Comparison of ENCODE assay signal across 20 cellular contexts in the genomic region with DNA sequence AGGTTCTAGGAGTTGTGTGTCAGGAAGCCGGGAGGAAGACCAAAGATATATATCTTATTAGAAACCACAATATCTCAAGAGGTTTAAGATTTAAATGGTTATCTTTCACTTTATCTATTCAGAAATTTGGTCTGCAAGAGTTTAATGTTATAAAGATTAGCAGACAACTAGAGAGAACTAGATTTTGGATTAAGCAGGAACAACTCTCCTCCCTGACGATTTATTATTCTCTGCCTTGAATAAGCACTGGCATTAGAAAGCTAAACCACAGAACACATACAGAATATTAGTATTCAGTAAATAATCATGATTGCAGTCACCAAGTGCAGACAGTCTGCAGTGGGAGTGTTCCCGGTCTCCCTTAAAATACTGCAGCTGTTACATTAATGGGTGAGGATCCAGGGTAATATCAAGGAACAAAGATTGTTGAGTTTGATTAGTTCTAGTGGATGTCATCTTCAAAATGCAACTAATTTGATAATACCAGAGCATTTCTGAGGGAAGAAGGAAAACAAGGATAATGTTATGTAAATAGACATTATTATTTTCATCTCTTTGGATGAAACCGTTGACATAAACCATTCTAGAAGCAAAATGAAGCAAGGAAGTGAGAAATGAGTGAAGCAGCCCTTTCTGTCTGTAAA.
"Had no signal": no experiment of that assay in that cellular context is flagged by ENCODE, and none has a peak within 500 bp of the region (broad histone marks: within the 10 kb centered on the region; RNA-seq: fewer than 3 reads in every experiment).

No MANE protein-coding gene starts in this region.

- H3K4me1 Mint-ChIP-seq: activated naive CD8-positive, alpha-beta T cell treated with anti-CD3 and anti-CD28 coated beads, Interleukin-2, amount 50 U/mL, for 24 hours had no signal

- H3K27me3 Mint-ChIP-seq: activated CD8-positive, alpha-beta T cell treated with anti-CD3 and anti-CD28 coated beads for 36 hours had no signal

- H3K9me3 Mint-ChIP-seq: activated CD8-positive, alpha-beta T cell treated with anti-CD3 and anti-CD28 coated beads for 36 hours; activated naive CD4-positive, alpha-beta T cell treated with anti-CD3 and anti-CD28 coated beads, Interleukin-2, amount 50 U/mL, for 72 hours; activated naive CD8-positive, alpha-beta T cell treated with anti-CD3 and anti-CD28 coated beads, Interleukin-2, amount 50 U/mL, for 24 hours; T-helper 1 cell treated with Interleukin-12 subunit alpha and Interleukin-12 subunit beta and Interleukin-4 antibody, amounts not matched to agents 30 μg/mL and 1 μg/mL, for 36 hours had no signal

- H3K27ac Mint-ChIP-seq: activated CD8-positive, alpha-beta T cell treated with anti-CD3 and anti-CD28 coated beads for 36 hours; activated naive CD4-positive, alpha-beta T cell treated with anti-CD3 and anti-CD28 coated beads, Interleukin-2, amount 50 U/mL, for 72 hours; activated naive CD8-positive, alpha-beta T cell treated with anti-CD3 and anti-CD28 coated beads, Interleukin-2, amount 50 U/mL, for 24 hours; T-helper 1 cell treated with Interleukin-12 subunit alpha and Interleukin-12 subunit beta and Interleukin-4 antibody, amounts not matched to agents 30 μg/mL and 1 μg/mL, for 36 hours had no signal

- H3K4me3 Mint-ChIP-seq: activated CD8-positive, alpha-beta T cell treated with anti-CD3 and anti-CD28 coated beads for 36 hours; activated naive CD8-positive, alpha-beta T cell treated with anti-CD3 and anti-CD28 coated beads, Interleukin-2, amount 50 U/mL, for 24 hours; T-helper 1 cell treated with Interleukin-12 subunit alpha and Interleukin-12 subunit beta and Interleukin-4 antibody, amounts not matched to agents 30 μg/mL and 1 μg/mL, for 36 hours had no signal

- ATAC-seq: activated CD4-positive, CD25-positive, alpha-beta regulatory T cell treated with anti-CD3 and anti-CD28 coated beads, Interleukin-2, amount 50 U/mL, for 24 hours; activated CD8-positive, alpha-beta T cell treated with anti-CD3 and anti-CD28 coated beads for 36 hours; activated naive CD4-positive, alpha-beta T cell treated with anti-CD3 and anti-CD28 coated beads, Interleukin-2, amount 50 U/mL, for 72 hours; activated naive CD8-positive, alpha-beta T cell treated with anti-CD3 and anti-CD28 coated beads, Interleukin-2, amount 50 U/mL, for 24 hours had no signal

- DNase-seq: activated CD4-positive, alpha-beta T cell treated with anti-CD3 and anti-CD28 coated beads for 4 hours; activated CD8-positive, alpha-beta memory T cell treated with anti-CD3 and anti-CD28 coated beads, Interleukin-2, amount 50 U/mL, for 4 hours; activated CD8-positive, alpha-beta T cell treated with anti-CD3 and anti-CD28 coated beads for 36 hours; activated naive CD4-positive, alpha-beta T cell; activated naive CD8-positive, alpha-beta T cell treated with anti-CD3 and anti-CD28 coated beads, Interleukin-2, amount 50 U/mL, for 24 hours; amygdala; MG63; MV-4-11; NCI-H1092 treated with DMSO at 0.1 percent for 48 hours; NCI-H1417 treated with DMSO at 0.1 percent for 48 hours; NCI-H1694; NCI-H2029; NCI-H2107; NCI-H226; NCI-H526; NCI-H774; SIG-M5 had no signal

- H3K4me3 ChIP-seq: MG63 had no signal

- H3K27me3 ChIP-seq: MG63 had no signal

- H3K36me3 ChIP-seq: MG63 had no signal

- H3K36me3 Mint-ChIP-seq: activated naive CD4-positive, alpha-beta T cell treated with anti-CD3 and anti-CD28 coated beads, Interleukin-2, amount 50 U/mL, for 72 hours had no signal
